Comparison of ENCODE assay signal across 31 cellular contexts in genomic region chr1:46262508-46262907, GRCh38. TPM values are rescaled to one million over a fixed set of nuclear protein-coding genes. Genes with fewer than 3 reads are reported as not detected.
"Had no signal": no experiment of that assay in that cellular context is flagged by ENCODE, and none has a peak within 500 bp of the region (broad histone marks: within the 10 kb centered on the region; RNA-seq: fewer than 3 reads in every experiment).

No MANE protein-coding gene starts in this region.

- H3K27me3 Mint-ChIP-seq: naive thymus-derived CD8-positive, alpha-beta T cell; natural killer cell treated with Interleukin-12 subunit alpha and Interleukin-12 subunit beta and Interleukin-15 and Interleukin-18, amount 100 ng/mL, for 72 hours; progenitor cell of endocrine pancreas; stimulated activated memory B cell treated with anti-CD40 and anti-IgM and Interleukin-4, amounts not matched to agents 10 μg/mL and 1 μg/mL and 100 μg/mL, for 72 hours; stimulated activated naive CD8-positive, alpha-beta T cell treated with anti-CD3 and anti-CD28 coated beads, Interleukin-15, amount 100 ng/mL, for 72 hours; type B pancreatic cell had no signal

- H3K4me1 Mint-ChIP-seq: naive thymus-derived CD8-positive, alpha-beta T cell; nephron progenitor cell; neural crest cell; stimulated activated memory B cell treated with anti-CD40 and anti-IgM and Interleukin-4, amounts not matched to agents 10 μg/mL and 1 μg/mL and 100 μg/mL, for 72 hours; stimulated activated naive CD8-positive, alpha-beta T cell treated with anti-CD3 and anti-CD28 coated beads, Interleukin-15, amount 100 ng/mL, for 72 hours had no signal

- H3K9me3 Mint-ChIP-seq: naive thymus-derived CD8-positive, alpha-beta T cell; natural killer cell treated with Interleukin-12 subunit alpha and Interleukin-12 subunit beta and Interleukin-15 and Interleukin-18, amount 100 ng/mL, for 72 hours; nephron progenitor cell; neural crest cell; stimulated activated memory B cell treated with anti-CD40 and anti-IgM and Interleukin-4, amounts not matched to agents 10 μg/mL and 1 μg/mL and 100 μg/mL, for 72 hours; stimulated activated naive CD8-positive, alpha-beta T cell treated with anti-CD3 and anti-CD28 coated beads, Interleukin-15, amount 100 ng/mL, for 72 hours; type B pancreatic cell had no signal

- H3K4me3 ChIP-seq: ovary, psoas muscle, skin epidermis, smooth muscle cell, spleen, suprapubic skin, testis, tibial artery, transverse colon, upper lobe of right lung, uterus had no signal

- H3K9me3 ChIP-seq: ovary, psoas muscle, spleen, suprapubic skin, testis, tibial artery, transverse colon, upper lobe of right lung, uterus had no signal

- H3K27ac ChIP-seq: ovary, parathyroid adenoma, psoas muscle, skin epidermis, spleen, suprapubic skin, testis, tibial artery, transverse colon, upper lobe of right lung, uterus had no signal

- H3K27me3 ChIP-seq: ovary, spleen, suprapubic skin, testis, tibial artery, transverse colon, upper lobe of right lung, uterus had no signal

- H3K9ac ChIP-seq: parathyroid adenoma had no signal

- H3K4me2 ChIP-seq: smooth muscle cell had no signal

- H3K4me1 ChIP-seq: parathyroid adenoma, psoas muscle, spleen, suprapubic skin, testis, tibial artery, transverse colon, upper lobe of right lung, uterus had no signal

- H3K27ac Mint-ChIP-seq: natural killer cell treated with Interleukin-12 subunit alpha and Interleukin-12 subunit beta and Interleukin-15 and Interleukin-18, amount 100 ng/mL, for 72 hours; progenitor cell of endocrine pancreas; stimulated activated memory B cell treated with anti-CD40 and anti-IgM and Interleukin-4, amounts not matched to agents 10 μg/mL and 1 μg/mL and 100 μg/mL, for 72 hours; stimulated activated naive CD8-positive, alpha-beta T cell treated with anti-CD3 and anti-CD28 coated beads, Interleukin-15, amount 100 ng/mL, for 72 hours; type B pancreatic cell had no signal

- H3K36me3 ChIP-seq: ovary, tibial artery, transverse colon, upper lobe of right lung, uterus had no signal

- H3K4me3 Mint-ChIP-seq: naive thymus-derived CD8-positive, alpha-beta T cell; natural killer cell treated with Interleukin-12 subunit alpha and Interleukin-12 subunit beta and Interleukin-15 and Interleukin-18, amount 100 ng/mL, for 72 hours; nephron progenitor cell; neural crest cell; stimulated activated memory B cell treated with anti-CD40 and anti-IgM and Interleukin-4, amounts not matched to agents 10 μg/mL and 1 μg/mL and 100 μg/mL, for 72 hours; stimulated activated naive CD8-positive, alpha-beta T cell treated with anti-CD3 and anti-CD28 coated beads, Interleukin-15, amount 100 ng/mL, for 72 hours; type B pancreatic cell had no signal

- H2AFZ ChIP-seq: parathyroid adenoma had no signal

- H3K79me2 ChIP-seq: parathyroid adenoma had no signal

- DNase-seq: naive thymus-derived CD8-positive, alpha-beta T cell; nephron progenitor cell; occipital lobe; ovary; posterior cingulate gyrus; psoas muscle; right cardiac atrium; spleen; stimulated activated CD4-positive, alpha-beta T cell treated with anti-CD3 and anti-CD28 coated beads, Interleukin-12 subunit alpha, Interleukin-12 subunit beta, amount 100 ng/mL, for 4 hours; stimulated activated CD4-positive, alpha-beta T cell treated with anti-CD3 and anti-CD28 coated beads, Interleukin-1b, Interleukin-23, amount 100 ng/mL, for 48 hours; stimulated activated CD4-positive, alpha-beta T cell treated with anti-CD3 and anti-CD28 coated beads, Interleukin-4, amount 100 ng/mL, for 1 hour; stimulated activated CD4-positive, alpha-beta T cell treated with anti-CD3 and anti-CD28 coated beads, Interleukin-4, amount 100 ng/mL, for 4 hours; stimulated activated CD8-positive, alpha-beta memory T cell treated with anti-CD3 and anti-CD28 coated beads, Interleukin-4, amount 100 ng/mL, for 48 hours; stimulated activated naive CD4-positive, alpha-beta T cell; stimulated activated naive CD8-positive, alpha-beta T cell treated with anti-CD3 and anti-CD28 coated beads, Interleukin-15, amount 100 ng/mL, for 72 hours; stimulated activated naive CD8-positive, alpha-beta T cell treated with anti-CD3 and anti-CD28 coated beads, Interleukin-15, Interleukin-2, amounts not matched to agents 100 U/mL and 50 U/mL, for 24 hours; substantia nigra; testis; tibial artery; transverse colon; upper lobe of right lung; uterus had no signal

RNA-seq across cellular contexts. Expression of gene LURAP1, which starts 59.4 kb away (rescaled TPM):
- total RNA-seq: natural killer cell treated with Interleukin-12 subunit alpha and Interleukin-12 subunit beta and Interleukin-15 and Interleukin-18, amount 100 ng/mL, for 72 hours had no signal
